Comparison of ENCODE assay signal across 16 cellular contexts in genomic region chr20:54389872-54390271, GRCh38.
A peak's percentile ranks its signal among the peaks of the same experiment; 100 is the strongest.
DNase-seq lines count a peak whose midpoint lies in the region; ATAC-seq and TF ChIP-seq lines count a peak whose summit lies in the region.
"Had no signal": no experiment of that assay in that cellular context is flagged by ENCODE, and none has a peak within 500 bp of the region (broad histone marks: within the 10 kb centered on the region; RNA-seq: fewer than 3 reads in every experiment).

No MANE protein-coding gene starts in this region.

- H3K9me3 ChIP-seq in MG63: no peaks in the 10 kb centered on the region
- H3K9me3 ChIP-seq: A549 had no signal

- H3K27ac Mint-ChIP-seq in GM23338: no peak overlapping the region
- H3K27ac Mint-ChIP-seq: CD14-positive monocyte; CD8-positive, alpha-beta T cell; HFFc6 had no signal

- no peak overlapping the region for H3K4me2 ChIP-seq in GM23338
- H3K4me2 ChIP-seq: A549 had no signal

- H3K27me3 ChIP-seq in GM23338 (ENCODE audit: insufficient read depth) (no peaks in the 10 kb centered on the region), MG63 (no peaks in the 10 kb centered on the region)

- H3K9me3 Mint-ChIP-seq in GM23338: no peaks in the 10 kb centered on the region
- H3K9me3 Mint-ChIP-seq: CD8-positive, alpha-beta T cell; HFFc6 had no signal

- H3K27ac ChIP-seq in GM23338 (ENCODE audit: low read depth): no peak overlapping the region
- H3K27ac ChIP-seq: A549 had no signal

- no peaks in the 10 kb centered on the region for H3K79me2 ChIP-seq in GM23338 (replicated peaks; ENCODE audit: insufficient read depth)

- ATAC-seq in GM23338 (no peak), HG03469 (IDR thresholded peaks at IDR 0.05; ENCODE audit: unreplicated experiment) (no peak)
- ATAC-seq: A549; CD8-positive, alpha-beta T cell; HepG2 had no signal

- H3K27me3 Mint-ChIP-seq in GM23338 (ENCODE audit: insufficient read depth, low read depth, poor library complexity): peaks cover 6% of the 10 kb centered on the region

- TF ChIP-seq CTCF in GM23338 (conservative IDR thresholded peaks at IDR 0.05; ENCODE audit: low read depth in 2 of 2) (no peak), fibroblast of mammary gland (conservative IDR thresholded peaks at IDR 0.05; ENCODE audit: control insufficient read depth, insufficient read depth, low read depth, low read length) (no peak), subcutaneous adipose tissue (IDR thresholded peaks at IDR 0.05; ENCODE audit: low read depth) (peak; percentile 60)

- H3K4me1 ChIP-seq in GM23338 (ENCODE audit: insufficient read depth): no peaks in the 10 kb centered on the region
- H3K4me1 ChIP-seq: A549 had no signal

- DNase-seq in GM23338 (ENCODE audit: low spot score): no peak
- peak; percentile 20 for DNase-seq in MG63
- DNase-seq in fibroblast of mammary gland (ENCODE audit: low read depth): peak; percentile 2
- no peak for DNase-seq in activated T-cell treated with anti-CD3 and anti-CD28 coated beads, Interleukin-2, amount 50 U/mL, for 1 hour
- DNase-seq: CD8-positive, alpha-beta T cell; COR-L47; DMS153; DMS79 treated with DMSO at 0.1 percent for 48 hours; EL; HCEC 1CT; HFFc6 had no signal

- no peaks in the 10 kb centered on the region for H3K4me1 Mint-ChIP-seq in GM23338
- H3K4me1 Mint-ChIP-seq: CD14-positive monocyte had no signal

- H3K4me3 ChIP-seq in GM23338 (no peak overlapping the region), MG63 (no peak overlapping the region), fibroblast of mammary gland (ENCODE audit: control insufficient read depth, low read depth, low read length) (no peak overlapping the region)
- H3K4me3 ChIP-seq: A549 had no signal

- H3K4me3 Mint-ChIP-seq in GM23338: no peak overlapping the region
- H3K4me3 Mint-ChIP-seq: CD14-positive monocyte; CD8-positive, alpha-beta T cell; HFFc6 had no signal

- no peaks in the 10 kb centered on the region for H3K36me3 ChIP-seq in GM23338 (ENCODE audit: insufficient read depth)
- no peaks in the 10 kb centered on the region for H3K36me3 ChIP-seq in MG63

- no peaks in the 10 kb centered on the region for H4K20me1 ChIP-seq in GM23338 (replicated peaks; ENCODE audit: insufficient read depth)

- H3K9me2 ChIP-seq in GM23338 (ENCODE audit: insufficient read depth): no peaks in the 10 kb centered on the region; the same call in 1 of the 2 replicates

- no peaks in the 10 kb centered on the region for H3K36me3 Mint-ChIP-seq in GM23338 (ENCODE audit: low read depth)
- H3K36me3 Mint-ChIP-seq: CD14-positive monocyte; CD8-positive, alpha-beta T cell had no signal

- H3F3A ChIP-seq in GM23338 (replicated peaks; ENCODE audit: low read depth): no peaks in the 10 kb centered on the region

- H2AFZ ChIP-seq in GM23338: 0 out of 2 replicates have a peak overlapping the region, but pooled peaks have one; percentile 20

TF ChIP-seq in GM23338, 12 proteins besides CTCF, POLR2A, EP300 and RAD21 (continues in another document):
- TF ChIP-seq ETS1 (IDR thresholded peaks at IDR 0.05) (no peak), ZNF114 (CRISPR knock-in tag; IDR thresholded peaks at IDR 0.05) (no peak), ZNF331 (CRISPR knock-in tag; IDR thresholded peaks at IDR 0.05; ENCODE audit: low read depth) (no peak), EZH2 (IDR thresholded peaks at IDR 0.05; ENCODE audit: low read depth, unreplicated experiment) (no peak), CREB1 (CRISPR knock-in tag; IDR thresholded peaks at IDR 0.05; ENCODE audit: low read depth) (no peak), JUNB (IDR thresholded peaks at IDR 0.05; ENCODE audit: unreplicated experiment) (no peak), NANOG (IDR thresholded peaks at IDR 0.05; ENCODE audit: borderline replicate concordance) (no peak), REST (IDR thresholded peaks at IDR 0.05; ENCODE audit: unreplicated experiment) (no peak), POLR2AphosphoS5 (IDR thresholded peaks at IDR 0.05; ENCODE audit: low read depth) (no peak)

Comparison
In these comparisons a context has a peak if more than half of its experiments do, and no peak if none do; other contexts are left out.
1. DNase-seq: peak in MG63 (single experiment) and fibroblast of mammary gland (single experiment); none in GM23338 (single experiment) and activated T-cell treated with anti-CD3 and anti-CD28 coated beads, Interleukin-2, amount 50 U/mL, for 1 hour (single experiment).